11 cellular contexts compared by ENCODE assay signal in the genomic region with DNA sequence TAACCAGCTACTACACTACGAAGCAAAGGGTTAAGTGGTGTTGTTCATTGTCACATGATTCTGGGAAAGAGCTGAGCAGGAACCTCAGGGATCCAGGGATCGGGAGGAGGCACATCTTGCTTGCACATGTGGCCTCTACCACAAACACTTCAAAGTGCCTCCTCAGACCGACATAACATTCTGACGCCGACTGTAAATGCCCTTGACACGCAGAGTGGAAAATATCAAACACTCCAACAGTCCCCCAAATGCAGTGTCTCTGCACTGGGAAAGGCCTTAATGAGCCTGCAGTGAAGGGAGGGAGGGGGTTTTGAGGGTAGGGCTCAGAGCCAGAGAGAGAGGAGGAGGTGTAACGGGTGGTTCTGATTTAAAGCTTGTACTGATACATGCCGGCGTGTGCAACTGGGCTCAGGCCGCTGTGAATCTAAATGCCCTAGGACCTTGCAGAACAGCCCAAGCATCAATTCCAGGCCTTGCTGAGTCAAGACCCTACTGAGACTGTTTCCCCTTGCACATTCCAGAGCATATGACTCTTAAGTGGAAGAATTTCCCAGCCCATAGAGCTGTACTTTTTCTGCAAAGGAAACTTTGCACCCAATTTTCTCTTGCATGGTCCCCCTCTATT.
DNase-seq lines count a peak whose midpoint lies in the region; ATAC-seq and TF ChIP-seq lines count a peak whose summit lies in the region.
"Had no signal": no experiment of that assay in that cellular context is flagged by ENCODE, and none has a peak within 500 bp of the region (broad histone marks: within the 10 kb centered on the region; RNA-seq: fewer than 3 reads in every experiment).

No MANE protein-coding gene starts in this region.

- H3K4me3 Mint-ChIP-seq in activated T-helper 2 cell treated with anti-CD3 and anti-CD28 coated beads, Interferon-gamma antibody, Interleukin-2, Interleukin-4, amounts not matched to agents 10 μg/mL and 5 μg/mL and 100 μg/mL, durations not matched to agents 14 hours and 24 hours and 36 hours (ENCODE audit: low read depth) = no peak overlapping the region
- H3K4me3 Mint-ChIP-seq: stimulated activated naive CD8-positive, alpha-beta T cell treated with anti-CD3 and anti-CD28 coated beads, Interleukin-15, Interleukin-2, amounts not matched to agents 100 ng/mL and 50 ng/mL, for 24 hours had no signal

- intact Hi-C loops in upper lobe of right lung (cut with DNase I) = no loop called here
- intact Hi-C loops in activated T-helper 2 cell treated with anti-CD3 and anti-CD28 coated beads, Interferon-gamma antibody, Interleukin-2, Interleukin-4, amounts not matched to agents 10 μg/mL and 5 μg/mL and 100 μg/mL, durations not matched to agents 14 hours and 24 hours and 36 hours (cut with micrococcal nuclease) = no loop called here

- ATAC-seq in upper lobe of right lung = peak; percentile 58

- H3K4me1 ChIP-seq in upper lobe of right lung = peaks cover 8% of the 10 kb centered on the region

- no peak overlapping the region for H3K4me3 ChIP-seq in astrocyte of the spinal cord (ENCODE audit: low read depth, low read length)
- H3K4me3 ChIP-seq in upper lobe of right lung = no peak overlapping the region

- no peaks in the 10 kb centered on the region for H3K36me3 ChIP-seq in upper lobe of right lung

- H3K27me3 Mint-ChIP-seq in activated T-helper 2 cell treated with anti-CD3 and anti-CD28 coated beads, Interferon-gamma antibody, Interleukin-2, Interleukin-4, amounts not matched to agents 10 μg/mL and 5 μg/mL and 100 μg/mL, durations not matched to agents 14 hours and 24 hours and 36 hours (ENCODE audit: low read depth) = no peaks in the 10 kb centered on the region
- H3K27me3 Mint-ChIP-seq: stimulated activated naive CD8-positive, alpha-beta T cell treated with anti-CD3 and anti-CD28 coated beads, Interleukin-15, Interleukin-2, amounts not matched to agents 100 ng/mL and 50 ng/mL, for 24 hours had no signal

- H3K9me3 ChIP-seq in upper lobe of right lung = no peaks in the 10 kb centered on the region

- DNase-seq in HS-27A (ENCODE audit: low read depth) (peak; percentile 74), astrocyte of the spinal cord (ENCODE audit: low read depth, low spot score) (peak; percentile 96), islet precursor cell (peak; percentile 93), upper lobe of right lung (no peak), GM19240 (ENCODE audit: insufficient read length, low spot score) (no peak)
- DNase-seq in stimulated activated CD4-positive, alpha-beta T cell treated with anti-CD3 and anti-CD28 coated beads, Interleukin-4, amount 100 ng/mL, for 4 hours = no peak
- DNase-seq in activated T-helper 2 cell treated with anti-CD3 and anti-CD28 coated beads, Interferon-gamma antibody, Interleukin-2, Interleukin-4, amounts not matched to agents 10 μg/mL and 5 μg/mL and 100 μg/mL, durations not matched to agents 14 hours and 24 hours and 36 hours (ENCODE audit: low spot score) = no peak
- DNase-seq: activated T-cell treated with anti-CD3 and anti-CD28 coated beads for 4 hours; effector memory CD4-positive, alpha-beta T cell; NCI-H748 treated with DMSO at 0.1 percent for 48 hours had no signal

- TF ChIP-seq CTCF in astrocyte of the spinal cord (IDR thresholded peaks at IDR 0.05; ENCODE audit: low read depth, low read length) (no peak), upper lobe of right lung (IDR thresholded peaks at IDR 0.05) (no peak)

- no peaks in the 10 kb centered on the region for H3K27me3 ChIP-seq in upper lobe of right lung

- H3K4me1 Mint-ChIP-seq in activated T-helper 2 cell treated with anti-CD3 and anti-CD28 coated beads, Interferon-gamma antibody, Interleukin-2, Interleukin-4, amounts not matched to agents 10 μg/mL and 5 μg/mL and 100 μg/mL, durations not matched to agents 14 hours and 24 hours and 36 hours (ENCODE audit: low read depth) = no peaks in the 10 kb centered on the region

- in situ Hi-C loops in astrocyte of the spinal cord (cut with HindIII; ENCODE audit: low sequenced_read_pairs) = no loop called here

- no peaks in the 10 kb centered on the region for H3K9me3 Mint-ChIP-seq in activated T-helper 2 cell treated with anti-CD3 and anti-CD28 coated beads, Interferon-gamma antibody, Interleukin-2, Interleukin-4, amounts not matched to agents 10 μg/mL and 5 μg/mL and 100 μg/mL, durations not matched to agents 14 hours and 24 hours and 36 hours
- H3K9me3 Mint-ChIP-seq: stimulated activated naive CD8-positive, alpha-beta T cell treated with anti-CD3 and anti-CD28 coated beads, Interleukin-15, Interleukin-2, amounts not matched to agents 100 ng/mL and 50 ng/mL, for 24 hours had no signal

- H3K36me3 Mint-ChIP-seq in activated T-helper 2 cell treated with anti-CD3 and anti-CD28 coated beads, Interferon-gamma antibody, Interleukin-2, Interleukin-4, amounts not matched to agents 10 μg/mL and 5 μg/mL and 100 μg/mL, durations not matched to agents 14 hours and 24 hours and 36 hours (ENCODE audit: low read depth) = no peaks in the 10 kb centered on the region

- H3K27ac ChIP-seq in upper lobe of right lung = no peak overlapping the region

- H3K27ac Mint-ChIP-seq in activated T-helper 2 cell treated with anti-CD3 and anti-CD28 coated beads, Interferon-gamma antibody, Interleukin-2, Interleukin-4, amounts not matched to agents 10 μg/mL and 5 μg/mL and 100 μg/mL, durations not matched to agents 14 hours and 24 hours and 36 hours = no peak overlapping the region
- H3K27ac Mint-ChIP-seq: stimulated activated naive CD8-positive, alpha-beta T cell treated with anti-CD3 and anti-CD28 coated beads, Interleukin-15, Interleukin-2, amounts not matched to agents 100 ng/mL and 50 ng/mL, for 24 hours had no signal

Comparison
In these comparisons a context has a peak if more than half of its experiments do, and no peak if none do; other contexts are left out.
1. DNase-seq: peak in HS-27A (single experiment), astrocyte of the spinal cord (single experiment) and islet precursor cell (single experiment); none in upper lobe of right lung (single experiment), stimulated activated CD4-positive, alpha-beta T cell treated with anti-CD3 and anti-CD28 coated beads, Interleukin-4, amount 100 ng/mL, for 4 hours (0 of 2), activated T-helper 2 cell treated with anti-CD3 and anti-CD28 coated beads, Interferon-gamma antibody, Interleukin-2, Interleukin-4, amounts not matched to agents 10 μg/mL and 5 μg/mL and 100 μg/mL, durations not matched to agents 14 hours and 24 hours and 36 hours (single experiment) and GM19240 (single experiment).